ENCODE assay signal across 9 cellular contexts in genomic region chr1:74771913-74772515, GRCh38. TPM values are rescaled to one million over a fixed set of nuclear protein-coding genes. Genes with fewer than 3 reads are reported as not detected.
DNase-seq lines count a peak whose midpoint lies in the region; ATAC-seq and TF ChIP-seq lines count a peak whose summit lies in the region.
"Had no signal": no experiment of that assay in that cellular context is flagged by ENCODE, and none has a peak within 500 bp of the region (broad histone marks: within the 10 kb centered on the region; RNA-seq: fewer than 3 reads in every experiment).

No MANE protein-coding gene starts in this region.

- H3K4me3 ChIP-seq in LNCaP clone FGC (ENCODE audit: low read depth, low read length), result no peak overlapping the region

- DNase-seq in NCI-H524 (lab: John Stamatoyannopoulos, UW), result peak; percentile 42 to 47
- DNase-seq in NCI-H524 treated with DMSO at 0.1 percent for 48 hours (lab: John Stamatoyannopoulos, UW), result no peak
- peak; percentile 15 for DNase-seq in LNCaP clone FGC (ENCODE audit: low read depth)
- peak; percentile 59 for DNase-seq in RKO (ENCODE audit: low spot score)
- peak; percentile 38 for DNase-seq in endothelial cell (ENCODE audit: low spot score)
- peak; percentile 28 for DNase-seq in non-pigmented ciliary epithelial cell (ENCODE audit: low read depth)
- DNase-seq in stimulated activated CD4-positive, alpha-beta T cell treated with anti-CD3 and anti-CD28 coated beads, Interleukin-2, amount 100 ng/mL, for 24 hours, result no peak

- H3K36me3 Mint-ChIP-seq in endothelial cell (ENCODE audit: low read depth, unreplicated experiment), result no peaks in the 10 kb centered on the region
- H3K36me3 Mint-ChIP-seq: CD8-positive, alpha-beta memory T cell had no signal

- TF ChIP-seq CTCF in LNCaP clone FGC (IDR thresholded peaks at IDR 0.05; ENCODE audit: control insufficient read depth, extremely low read depth, insufficient read depth) (peak; percentile 80), endothelial cell (IDR thresholded peaks at IDR 0.05; ENCODE audit: unreplicated experiment) (peak; percentile 78)

- H3K4me1 Mint-ChIP-seq in endothelial cell (ENCODE audit: unreplicated experiment), result no peaks in the 10 kb centered on the region

- no peaks in the 10 kb centered on the region for H3K27me3 Mint-ChIP-seq in endothelial cell (ENCODE audit: unreplicated experiment)

- ATAC-seq in GM21717 (IDR thresholded peaks at IDR 0.05; ENCODE audit: unreplicated experiment), result peak; percentile 58

- H3K27ac Mint-ChIP-seq in endothelial cell (ENCODE audit: unreplicated experiment), result no peak overlapping the region
- H3K27ac Mint-ChIP-seq: CD8-positive, alpha-beta memory T cell had no signal

- H3K9me3 Mint-ChIP-seq in endothelial cell (ENCODE audit: unreplicated experiment), result no peaks in the 10 kb centered on the region
- H3K9me3 Mint-ChIP-seq: CD8-positive, alpha-beta memory T cell had no signal

- H3K4me3 Mint-ChIP-seq in endothelial cell (ENCODE audit: unreplicated experiment), result no peak overlapping the region
- H3K4me3 Mint-ChIP-seq: CD8-positive, alpha-beta memory T cell had no signal

RNA-seq across cellular contexts. Expression of gene TYW3, which starts 39.1 kb away (rescaled TPM):
- total RNA-seq in endothelial cell (ENCODE audit: unreplicated experiment), result 14.8 TPM

RNA-seq across cellular contexts. Expression of gene CRYZ, which starts 39.2 kb away (rescaled TPM):
- total RNA-seq in endothelial cell (ENCODE audit: unreplicated experiment), result 31.7 TPM

Comparison
In these comparisons a context has a peak if more than half of its experiments do, and no peak if none do; other contexts are left out.
1. DNase-seq: peak in NCI-H524 (2 of 2), LNCaP clone FGC (single experiment), RKO (single experiment), endothelial cell (single experiment) and non-pigmented ciliary epithelial cell (single experiment); none in NCI-H524 treated with DMSO at 0.1 percent for 48 hours (single experiment) and stimulated activated CD4-positive, alpha-beta T cell treated with anti-CD3 and anti-CD28 coated beads, Interleukin-2, amount 100 ng/mL, for 24 hours (0 of 2).